ENCODE assay signal across 9 cellular contexts in the genomic region with DNA sequence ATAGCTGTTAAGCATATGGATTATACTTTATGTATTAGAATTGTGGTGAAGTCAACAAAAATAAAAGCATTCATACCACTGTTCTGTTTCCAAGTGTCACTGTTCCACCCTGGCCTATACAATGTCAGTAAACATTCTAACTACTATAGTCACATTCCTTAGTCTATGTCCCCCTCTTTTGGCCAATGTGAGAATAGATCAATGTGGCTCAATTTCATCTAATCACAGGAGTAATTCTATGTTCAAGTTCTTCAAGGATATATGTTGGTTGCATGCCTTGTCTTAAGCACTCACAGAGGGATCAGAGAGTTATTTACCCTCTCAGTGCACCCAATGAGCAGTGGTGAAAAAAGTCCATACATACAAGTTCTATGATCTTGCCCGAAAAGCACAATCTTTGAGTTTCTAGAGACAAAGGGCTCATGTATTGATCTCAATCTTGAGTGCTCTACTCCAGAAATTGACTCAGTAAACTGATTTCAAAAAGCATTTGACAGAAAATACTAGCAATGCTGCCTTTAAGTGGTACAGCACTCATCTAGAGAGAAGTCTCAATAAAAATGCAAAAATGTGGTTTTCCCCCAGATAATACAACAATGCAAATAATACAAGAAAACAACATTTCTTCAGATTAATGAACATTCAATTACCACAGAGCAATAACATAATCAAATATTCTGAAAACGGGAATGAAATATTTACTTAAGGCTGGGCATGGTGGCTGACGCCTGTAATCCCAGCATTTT. TPM values are rescaled to one million over a fixed set of nuclear protein-coding genes. Genes with fewer than 3 reads are reported as not detected.
DNase-seq lines count a peak whose midpoint lies in the region; ATAC-seq and TF ChIP-seq lines count a peak whose summit lies in the region.
"Had no signal": no experiment of that assay in that cellular context is flagged by ENCODE, and none has a peak within 500 bp of the region (broad histone marks: within the 10 kb centered on the region; RNA-seq: fewer than 3 reads in every experiment).

No MANE protein-coding gene starts in this region.

- DNase-seq in AG20443 (ENCODE audit: low spot score): peak; percentile 47
- peak; percentile 12 for DNase-seq in NCI-H345 treated with DMSO at 0.1 percent for 48 hours (lab: John Stamatoyannopoulos, UW; ENCODE audit: unreplicated experiment)
- peak; percentile 23 for DNase-seq in mammary epithelial cell
- peak; percentile 44 for DNase-seq in medulla oblongata (ENCODE audit: extremely low spot score)
- DNase-seq in MG63: no peak
- DNase-seq in NK-92 treated with Interleukin-12 subunit alpha and Interleukin-12 subunit beta, amount 100 ng/mL, for 24 hours (lab: John Stamatoyannopoulos, UW): no peak

- in situ Hi-C loops in mammary epithelial cell (cut with MboI; ENCODE audit: low sequenced_read_pairs in 2 of 2): no loop called here

- H3K27me3 ChIP-seq in mammary epithelial cell (ENCODE audit: insufficient read depth, low read length) (no peaks in the 10 kb centered on the region), MG63 (no peaks in the 10 kb centered on the region)

- intact Hi-C loops in mammary epithelial cell (cut with micrococcal nuclease): loop anchor here (2.0 to 10.0 kb wide), 3 partner anchors 519 to 807 kb away; no protein-coding TSS in a partner anchor

- TF ChIP-seq CTCF in GM12875 (IDR thresholded peaks at IDR 0.05; ENCODE audit: borderline replicate concordance, insufficient read depth, low read depth, low read length) (peak; percentile 33; the same call in 1 of the 2 replicates), mammary epithelial cell (conservative IDR thresholded peaks at IDR 0.05 in 1 of 2, IDR thresholded peaks at IDR 0.05 in 1 of 2; ENCODE audit: extremely low read depth in 1 of 2, insufficient read depth in 1 of 2, low read depth in 1 of 2, low read length in 2 of 2) (peak; percentile 36 to 60)

- no TSS peak for BruUV-seq in mammary epithelial cell (replicated peaks; lab: Mats Ljungman, UMichigan)

- H3K9me3 ChIP-seq in mammary epithelial cell (replicated peaks; ENCODE audit: insufficient read depth, low read length): no peaks in the 10 kb centered on the region
- H3K9me3 ChIP-seq in MG63: no peaks in the 10 kb centered on the region

- CTCF ChIA-PET in mammary epithelial cell (lab: Charles Lee; ENCODE audit: low non-redundant PET): no interaction called here

- no peak overlapping the region for H3K27ac ChIP-seq in mammary epithelial cell (ENCODE audit: insufficient read depth, low read depth, low read length)

- no peaks in the 10 kb centered on the region for H4K20me1 ChIP-seq in mammary epithelial cell (ENCODE audit: insufficient read depth, low read length)

- dilution Hi-C loops in mammary epithelial cell (cut with HindIII; ENCODE audit: low sequenced_read_pairs): no loop called here

- H3K36me3 ChIP-seq in mammary epithelial cell (ENCODE audit: insufficient read depth, low read length) (no peaks in the 10 kb centered on the region), MG63 (no peaks in the 10 kb centered on the region; the same call in 1 of the 2 replicates)

- H3K4me3 ChIP-seq in GM12875 (ENCODE audit: low read depth, low read length) (no peak overlapping the region), mammary epithelial cell (replicated peaks in 1 of 3; ENCODE audit: insufficient read depth in 1 of 3, low read depth in 2 of 3, low read length in 3 of 3) (no peak overlapping the region), MG63 (no peak overlapping the region)

- ATAC-seq in HG02840 (IDR thresholded peaks at IDR 0.05; ENCODE audit: low FRiP score, unreplicated experiment): peak; percentile 66

- H3K4me2 ChIP-seq in mammary epithelial cell (ENCODE audit: insufficient read depth, low read depth, low read length): no peak overlapping the region

- H3K9ac ChIP-seq in mammary epithelial cell (ENCODE audit: insufficient read depth, low read length): no peak overlapping the region

- no peaks in the 10 kb centered on the region for H3K4me1 ChIP-seq in mammary epithelial cell (ENCODE audit: insufficient read depth, low read length)

- no peak overlapping the region for H2AFZ ChIP-seq in mammary epithelial cell (ENCODE audit: low read depth, low read length)

- no peaks in the 10 kb centered on the region for H3K79me2 ChIP-seq in mammary epithelial cell (ENCODE audit: insufficient read depth, low read length)

- 95% methylated on average over 3 of the region's 3 CpGs for WGBS in mammary epithelial cell (ENCODE audit: low coverage, missing lambda C conversion rate)

RNA-seq across cellular contexts. Expression of a gene that starts 16.5 kb away (rescaled TPM):
- not detected for total RNA-seq in mammary epithelial cell
- not detected for polyA plus RNA-seq in mammary epithelial cell
- not detected for polyA minus RNA-seq in mammary epithelial cell
- not detected in 2 replicates for total RNA-seq in MG63 (2014; rRNA removed; shearing (Covaris generic); ENCODE audit: low replicate concordance)
- total RNA-seq: T-helper 1 cell treated with Interleukin-12 subunit alpha and Interleukin-12 subunit beta and Interleukin-4 antibody, amounts not matched to agents 30 ng/mL and 1 ng/mL, for 36 hours had no signal

Comparison
In these comparisons a context has a peak if more than half of its experiments do, and no peak if none do; other contexts are left out.
1. DNase-seq: peak in AG20443 (single experiment), NCI-H345 treated with DMSO at 0.1 percent for 48 hours (single experiment), mammary epithelial cell (single experiment) and medulla oblongata (single experiment); none in MG63 (single experiment) and NK-92 treated with Interleukin-12 subunit alpha and Interleukin-12 subunit beta, amount 100 ng/mL, for 24 hours (single experiment).